ENCODE assay signal across 14 cellular contexts in genomic region chr19:18342090-18342632, GRCh38. TPM values are rescaled to one million over a fixed set of nuclear protein-coding genes. Genes with fewer than 3 reads are reported as not detected.
A peak's percentile ranks its signal among the peaks of the same experiment; 100 is the strongest.
DNase-seq lines count a peak whose midpoint lies in the region; ATAC-seq, FAIRE-seq and TF ChIP-seq lines count a peak whose summit lies in the region.
"Had no signal": no experiment of that assay in that cellular context is flagged by ENCODE, and none has a peak within 500 bp of the region (broad histone marks: within the 10 kb centered on the region; RNA-seq: fewer than 3 reads in every experiment).

No MANE protein-coding gene starts in this region.

- 88% methylated on average over 8 of the region's 8 CpGs for WGBS in A549 (ENCODE audit: missing lambda C conversion rate)

- TF ChIP-seq RAD21 in A549 (conservative IDR thresholded peaks at IDR 0.05 in 1 of 2, IDR thresholded peaks at IDR 0.05 in 1 of 2) = no peak

- peaks cover 12% of the 10 kb centered on the region for H3K4me1 ChIP-seq in A549

- no peak for TF ChIP-seq CTCF in A549 (IDR thresholded peaks at IDR 0.05)

- no peak for TF ChIP-seq EP300 in A549 (IDR thresholded peaks at IDR 0.05)

- H3K27me3 Mint-ChIP-seq in naive B cell = peaks cover 0 to 9% (median 0%) of the 10 kb centered on the region in 3 donors

- no peaks in the 10 kb centered on the region for H3K9me3 Mint-ChIP-seq in activated naive CD4-positive, alpha-beta T cell treated with anti-CD3 and anti-CD28 coated beads, Interleukin-2, amount 50 U/mL, for 72 hours
- no peaks in the 10 kb centered on the region for H3K9me3 Mint-ChIP-seq in naive B cell

- H3K27ac Mint-ChIP-seq in activated naive CD4-positive, alpha-beta T cell treated with anti-CD3 and anti-CD28 coated beads, Interleukin-2, amount 50 U/mL, for 72 hours = peak overlapping the region; percentile 25 to 41
- peak overlapping the region in 1 of 6 donors; percentile 86 for H3K27ac Mint-ChIP-seq in naive B cell

- peaks cover 21 to 24% (median 21%) of the 10 kb centered on the region in 3 donors for H3K4me1 Mint-ChIP-seq in naive B cell

- ATAC-seq in A549 = no peak
- no peak for ATAC-seq in activated naive CD4-positive, alpha-beta T cell treated with anti-CD3 and anti-CD28 coated beads, Interleukin-2, amount 50 U/mL, for 72 hours
- ATAC-seq in naive B cell (ENCODE audit: low read depth in 2 of 2) = no peak
- no peak for ATAC-seq in HG02973 (IDR thresholded peaks at IDR 0.05; ENCODE audit: unreplicated experiment)
- ATAC-seq in HG03565 (IDR thresholded peaks at IDR 0.05; ENCODE audit: unreplicated experiment) = no peak

- TF ChIP-seq POLR2A in A549 (IDR thresholded peaks at IDR 0.05; ENCODE audit: low read length) = no peak

- no peaks in the 10 kb centered on the region for H3K9me3 ChIP-seq in A549

- FAIRE-seq in A549 (lab: Jason Lieb, UNC) = no peak
- FAIRE-seq: urothelium cell line had no signal

- no peaks in the 10 kb centered on the region for H3K36me3 ChIP-seq in H7 (replicated peaks; ENCODE audit: control insufficient read depth, insufficient read depth, low read length)

- POLR2A ChIA-PET in A549 (lab: Yijun Ruan, JAX) = interaction anchor here (0.7 kb wide), 1 partner anchor 44 kb away, joined by 3 read pairs; the partner anchor contains the start of gene GDF15

- H3K4me2 ChIP-seq in A549 = no peak overlapping the region

- H3K4me3 Mint-ChIP-seq in naive B cell = peak overlapping the region; percentile 2 to 97 (median 84)

- CTCF ChIA-PET in A549 (lab: Yijun Ruan, JAX) = interaction anchor here (0.8 to 2.4 kb wide), 7 partner anchors 11 to 90 kb away, joined by 3 to 11 read pairs (median 4); no protein-coding TSS in a partner anchor

- H3K4me3 ChIP-seq in A549 = no peak overlapping the region
- no peak overlapping the region for H3K4me3 ChIP-seq in H7 (ENCODE audit: insufficient read depth, low read depth, low read length)

- 0 out of 6 replicates have a peak overlapping the region, but pooled peaks of 1 of the 2 experiments have one; percentile 4 for H3K27ac ChIP-seq in A549

- H3K36me3 Mint-ChIP-seq in activated naive CD4-positive, alpha-beta T cell treated with anti-CD3 and anti-CD28 coated beads, Interleukin-2, amount 50 U/mL, for 72 hours = peaks cover 0 to 5% of the 10 kb centered on the region in 2 donors
- H3K36me3 Mint-ChIP-seq in naive B cell = peaks cover 3 to 5% of the 10 kb centered on the region in 2 donors

- no peaks in the 10 kb centered on the region for H3K27me3 ChIP-seq in H7 (ENCODE audit: control insufficient read depth, insufficient read depth, low read length)
- H3K27me3 ChIP-seq: dorsolateral prefrontal cortex had no signal

- DNase-seq in A549 (ENCODE audit: low read depth in 1 of 2, low spot score in 1 of 2) (no peak), COLO668 (lab: John Stamatoyannopoulos, UW; ENCODE audit: unreplicated experiment) (peak; percentile 25), naive B cell (no peak), NCI-H1092 (lab: John Stamatoyannopoulos, UW) (no peak), H7 (no peak)
- DNase-seq in activated naive CD4-positive, alpha-beta T cell treated with anti-CD3 and anti-CD28 coated beads, Interleukin-2, amount 50 U/mL, for 72 hours (ENCODE audit: low spot score in 2 of 2) = no peak
- DNase-seq: dorsolateral prefrontal cortex, EL, Karpas-422, NCI-H187, T-helper 9 cell had no signal

TF ChIP-seq in A549, 52 proteins besides CTCF, POLR2A, EP300 and RAD21:
- TF ChIP-seq ESRRA (IDR thresholded peaks at IDR 0.05; ENCODE audit: borderline replicate concordance, low read length) (no peak), MAZ (IDR thresholded peaks at IDR 0.05; ENCODE audit: borderline replicate concordance, low read depth, low read length) (no peak), CBX8 (IDR thresholded peaks at IDR 0.05) (no peak), MAX (IDR thresholded peaks at IDR 0.05) (no peak), ZFP36 (IDR thresholded peaks at IDR 0.05; ENCODE audit: borderline replicate concordance, partially characterized antibody) (peak; percentile 79)

RNA-seq across cellular contexts. Expression of gene PGPEP1, which starts 1.8 kb away (rescaled TPM):
- polyA plus RNA-seq in A549 (2011; rRNA removed) (7.1 and 8.6 TPM in 2 replicates), A549 (2017; fragmentation: RNase III; extraction: RNeasy Plus Mini Kit Qiagen cat#74134 plus additional on column Dnase treatment) (4.5 to 5.9 TPM (median 5.3 TPM) in 3 replicates), naive B cell (ENCODE audit: low read depth in 6 of 6) (10 to 100 TPM in 2 of 6 donors, 1 to 10 TPM in 4; 4.0 to 11.8 (median 8.0) TPM)
- 2.4 and 3.9 TPM in 2 replicates for polyA plus RNA-seq in A549 (2012; cell fraction: cytosol; rRNA removed)
- polyA plus RNA-seq in A549 (2012; cell fraction: nucleus; rRNA removed) = 2.9 and 3.5 TPM in 2 replicates
- polyA minus RNA-seq in A549 (2011; rRNA and poly(A)+ RNA removed) = 23.2 and 30.1 TPM in 2 replicates
- 10 to 100 TPM; 38.3 to 47.2 TPM for total RNA-seq in activated naive CD4-positive, alpha-beta T cell treated with anti-CD3 and anti-CD28 coated beads, Interleukin-2, amount 50 U/mL, for 72 hours
- total RNA-seq in H7 (2014; rRNA removed; shearing (Covaris generic)) = 11.5 and 13.6 TPM in 2 replicates

RNA-seq across cellular contexts. Expression of gene LSM4, which starts 19.3 kb away (rescaled TPM):
- polyA plus RNA-seq in A549 (2011; rRNA removed) = 106 and 154 TPM in 2 replicates
- polyA plus RNA-seq in A549 (2012; cell fraction: cytosol; rRNA removed) = 311 and 362 TPM in 2 replicates
- polyA plus RNA-seq in A549 (2012; cell fraction: nucleus; rRNA removed) = 158 and 166 TPM in 2 replicates
- 169 to 180 TPM (median 171 TPM) in 3 replicates for polyA plus RNA-seq in A549 (2017; fragmentation: RNase III; extraction: RNeasy Plus Mini Kit Qiagen cat#74134 plus additional on column Dnase treatment)
- polyA minus RNA-seq in A549 (2011; rRNA and poly(A)+ RNA removed) = 51.2 and 54.0 TPM in 2 replicates
- total RNA-seq in activated naive CD4-positive, alpha-beta T cell treated with anti-CD3 and anti-CD28 coated beads, Interleukin-2, amount 50 U/mL, for 72 hours = 100 to 1,000 TPM; 280 to 379 TPM
- polyA plus RNA-seq in naive B cell (ENCODE audit: low read depth in 6 of 6) = 100 to 1,000 TPM; 111 to 157 (median 123) TPM
- 787 and 838 TPM in 2 replicates for total RNA-seq in H7 (2014; rRNA removed; shearing (Covaris generic))

RNA-seq across cellular contexts. Expression of gene GDF15, which starts 43.8 kb away (rescaled TPM):
- polyA plus RNA-seq in A549 (2011; rRNA removed) (67.8 and 78.5 TPM in 2 replicates), A549 (2017; fragmentation: RNase III; extraction: RNeasy Plus Mini Kit Qiagen cat#74134 plus additional on column Dnase treatment) (53.4 to 58.4 TPM (median 56.9 TPM) in 3 replicates), naive B cell (ENCODE audit: low read depth in 6 of 6) (not detected)
- polyA plus RNA-seq in A549 (2012; cell fraction: cytosol; rRNA removed) = 120 and 188 TPM in 2 replicates
- 132 and 182 TPM in 2 replicates for polyA plus RNA-seq in A549 (2012; cell fraction: nucleus; rRNA removed)
- polyA minus RNA-seq in A549 (2011; rRNA and poly(A)+ RNA removed) = 33.4 and 59.6 TPM in 2 replicates
- total RNA-seq in activated naive CD4-positive, alpha-beta T cell treated with anti-CD3 and anti-CD28 coated beads, Interleukin-2, amount 50 U/mL, for 72 hours = 1 to 10 TPM in 1 of 2 donors, under 1 TPM in 1; 0.29 to 1.4 TPM
- 0.30 and 1.4 TPM in 2 replicates for total RNA-seq in H7 (2014; rRNA removed; shearing (Covaris generic))

RNA-seq across cellular contexts. Expression of gene LRRC25, which starts 55.3 kb away (rescaled TPM):
- not detected in 2 replicates for polyA plus RNA-seq in A549 (2011; rRNA removed)
- polyA plus RNA-seq in A549 (2012; cell fraction: cytosol; rRNA removed) = not detected in 2 replicates
- polyA plus RNA-seq in A549 (2012; cell fraction: nucleus; rRNA removed) = not detected in 2 replicates
- not detected in 3 replicates for polyA plus RNA-seq in A549 (2017; fragmentation: RNase III; extraction: RNeasy Plus Mini Kit Qiagen cat#74134 plus additional on column Dnase treatment)
- not detected in 2 replicates for polyA minus RNA-seq in A549 (2011; rRNA and poly(A)+ RNA removed)
- not detected for total RNA-seq in activated naive CD4-positive, alpha-beta T cell treated with anti-CD3 and anti-CD28 coated beads, Interleukin-2, amount 50 U/mL, for 72 hours
- polyA plus RNA-seq in naive B cell (ENCODE audit: low read depth in 6 of 6) = 10 to 100 TPM in 4 of 6 donors, 1 to 10 TPM in 1, under 1 TPM in 1; 0.17 to 30.8 (median 17.9) TPM
- total RNA-seq in H7 (2014; rRNA removed; shearing (Covaris generic)) = 0.76 TPM in 1 of 2 replicates, not detected in the other
